30 cellular contexts compared by ENCODE assay signal in genomic region chr9:88966894-88967676, GRCh38. TPM values are rescaled to one million over a fixed set of nuclear protein-coding genes. Genes with fewer than 3 reads are reported as not detected.
"Had no signal": no experiment of that assay in that cellular context is flagged by ENCODE, and none has a peak within 500 bp of the region (broad histone marks: within the 10 kb centered on the region; RNA-seq: fewer than 3 reads in every experiment).

No MANE protein-coding gene starts in this region.

- H3K9me3 Mint-ChIP-seq: activated CD4-positive, alpha-beta T cell treated with anti-CD3 and anti-CD28 coated beads, Interleukin-2, amount 10 ng/mL, durations not matched to agents 24 days and 14 days; activated CD8-positive, alpha-beta T cell treated with anti-CD3 and anti-CD28 coated beads for 36 hours; activated naive CD8-positive, alpha-beta T cell treated with anti-CD3 and anti-CD28 coated beads for 36 hours; activated T-cell treated with anti-CD3 and anti-CD28 coated beads, Interleukin-2, amount 50 U/mL, for 72 hours; activated T-helper 17 cell treated with anti-CD3 and anti-CD28 coated beads, Interleukin-2, amount 50 U/mL, for 72 hours; IgD-negative memory B cell had no signal

- H3K27ac ChIP-seq: brain microvascular endothelial cell, Peyer's patch had no signal

- H3K27me3 Mint-ChIP-seq: activated naive CD8-positive, alpha-beta T cell treated with anti-CD3 and anti-CD28 coated beads for 36 hours had no signal

- H3K27me3 ChIP-seq: brain microvascular endothelial cell, Peyer's patch had no signal

- H3K4me1 ChIP-seq: Peyer's patch had no signal

- H3K4me1 Mint-ChIP-seq: activated CD4-positive, alpha-beta T cell treated with anti-CD3 and anti-CD28 coated beads, Interleukin-2, amount 10 ng/mL, durations not matched to agents 24 days and 14 days; activated naive CD8-positive, alpha-beta T cell treated with anti-CD3 and anti-CD28 coated beads for 36 hours; activated T-helper 17 cell treated with anti-CD3 and anti-CD28 coated beads, Interleukin-2, amount 50 U/mL, for 72 hours; IgD-negative memory B cell had no signal

- ATAC-seq: activated CD8-positive, alpha-beta T cell treated with anti-CD3 and anti-CD28 coated beads for 36 hours; activated T-cell treated with anti-CD3 and anti-CD28 coated beads, Interleukin-2, amount 50 U/mL, for 72 hours; activated T-helper 17 cell treated with anti-CD3 and anti-CD28 coated beads, Interleukin-2, amount 50 U/mL, for 72 hours; SK-N-SH treated with all-trans-retinoic acid at 6 μM for 48 hours had no signal

- H3K36me3 ChIP-seq: brain microvascular endothelial cell, Peyer's patch had no signal

- H3K4me3 ChIP-seq: Peyer's patch had no signal

- H3K4me3 Mint-ChIP-seq: activated CD4-positive, alpha-beta T cell treated with anti-CD3 and anti-CD28 coated beads, Interleukin-2, amount 10 ng/mL, durations not matched to agents 24 days and 14 days; activated CD8-positive, alpha-beta T cell treated with anti-CD3 and anti-CD28 coated beads for 36 hours; activated naive CD8-positive, alpha-beta T cell treated with anti-CD3 and anti-CD28 coated beads for 36 hours; activated T-cell treated with anti-CD3 and anti-CD28 coated beads, Interleukin-2, amount 50 U/mL, for 72 hours; activated T-helper 17 cell treated with anti-CD3 and anti-CD28 coated beads, Interleukin-2, amount 50 U/mL, for 72 hours; IgD-negative memory B cell had no signal

- H3K36me3 Mint-ChIP-seq: activated naive CD8-positive, alpha-beta T cell treated with anti-CD3 and anti-CD28 coated beads for 36 hours; IgD-negative memory B cell had no signal

- DNase-seq: activated CD4-positive, alpha-beta T cell treated with anti-CD3 and anti-CD28 coated beads, Interleukin-2, amount 10 ng/mL, durations not matched to agents 24 days and 14 days; activated CD4-positive, alpha-beta T cell treated with anti-CD3 and anti-CD28 coated beads, Interleukin-2, amount 50 U/mL, for 4 hours; activated CD8-positive, alpha-beta T cell treated with anti-CD3 and anti-CD28 coated beads for 36 hours; activated effector memory CD4-positive, alpha-beta T cell treated with anti-CD3 and anti-CD28 coated beads, Interleukin-2, amount 50 U/mL, for 16 hours; activated naive CD4-positive, alpha-beta T cell; activated naive CD4-positive, alpha-beta T cell treated with anti-CD3 and anti-CD28 coated beads, Interleukin-2, amount 50 U/mL, for 16 hours; activated naive CD8-positive, alpha-beta T cell treated with anti-CD3 and anti-CD28 coated beads for 36 hours; activated T-cell treated with anti-CD3 and anti-CD28 coated beads, Interleukin-2, amount 50 U/mL, for 1 hour; activated T-cell treated with anti-CD3 and anti-CD28 coated beads, Interleukin-2, amount 50 U/mL, for 72 hours; amniotic stem cell; aorta; brain microvascular endothelial cell; Karpas-422; KBM-7; NCI-H1105; NCI-H1417 treated with DMSO at 0.1 percent for 48 hours; NCI-H187 treated with DMSO at 0.1 percent for 48 hours; NCI-H2081; NCI-H2171 treated with DMSO at 0.1 percent for 48 hours; NCI-H226; NCI-H524 treated with DMSO at 0.1 percent for 48 hours; NK-92 treated with Interleukin-12 subunit alpha and Interleukin-12 subunit beta, amount 100 ng/mL, for 24 hours; Peyer's patch; RPMI8226; SHP77 treated with DMSO at 0.1 percent for 48 hours; T-helper 1 cell; T1000 had no signal

- H3K9me3 ChIP-seq: Peyer's patch had no signal

- H3K27ac Mint-ChIP-seq: activated CD4-positive, alpha-beta T cell treated with anti-CD3 and anti-CD28 coated beads, Interleukin-2, amount 10 ng/mL, durations not matched to agents 24 days and 14 days; activated CD8-positive, alpha-beta T cell treated with anti-CD3 and anti-CD28 coated beads for 36 hours; activated naive CD8-positive, alpha-beta T cell treated with anti-CD3 and anti-CD28 coated beads for 36 hours; activated T-cell treated with anti-CD3 and anti-CD28 coated beads, Interleukin-2, amount 50 U/mL, for 72 hours; activated T-helper 17 cell treated with anti-CD3 and anti-CD28 coated beads, Interleukin-2, amount 50 U/mL, for 72 hours; IgD-negative memory B cell had no signal

RNA-seq across cellular contexts. Expression of gene S1PR3, which starts 24.2 kb away (rescaled TPM):
- total RNA-seq: activated T-helper 17 cell treated with anti-CD3 and anti-CD28 coated beads, Interleukin-2, amount 50 U/mL, for 72 hours had no signal
- polyA plus RNA-seq: IgD-negative memory B cell had no signal
